Comparison of ENCODE assay signal across 8 cellular contexts in the genomic region with DNA sequence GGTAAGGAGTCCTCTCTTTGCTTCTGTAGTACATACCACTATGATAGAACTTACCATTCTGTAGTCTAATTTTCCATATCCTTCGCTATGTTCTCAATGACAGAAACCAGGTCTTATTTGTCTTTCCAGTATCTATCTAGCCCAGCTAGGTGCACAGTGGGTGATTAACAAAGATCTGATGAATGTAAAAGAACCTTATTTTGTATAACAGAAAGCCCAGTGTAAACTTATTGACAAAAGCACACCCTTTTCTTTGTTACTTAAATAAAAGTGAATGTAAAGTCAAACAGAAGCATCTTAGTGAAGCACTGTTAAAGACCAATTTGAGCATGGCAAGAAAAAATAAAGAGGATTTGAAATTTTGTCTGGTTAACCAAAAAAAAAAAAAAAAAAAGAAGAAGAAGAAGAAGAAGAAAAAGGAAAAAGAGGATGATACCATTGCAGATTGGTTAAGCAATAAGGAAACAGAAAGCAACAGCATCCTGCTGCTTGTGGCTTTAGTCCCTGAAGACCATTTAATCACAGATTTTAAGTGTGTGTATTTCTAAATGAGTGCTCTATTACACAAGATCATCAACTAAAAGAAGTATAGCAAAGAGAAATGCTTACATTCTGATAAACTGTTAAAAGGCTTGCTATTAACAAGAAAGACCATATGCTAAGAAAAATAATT. TPM values are rescaled to one million over a fixed set of nuclear protein-coding genes. Genes with fewer than 3 reads are reported as not detected.
DNase-seq lines count a peak whose midpoint lies in the region; ATAC-seq and TF ChIP-seq lines count a peak whose summit lies in the region.

No MANE protein-coding gene starts in this region.

- ATAC-seq in GM18498 (IDR thresholded peaks at IDR 0.05; ENCODE audit: unreplicated experiment) (peak; percentile 74), left lung (peak; percentile 58), HG03097 (IDR thresholded peaks at IDR 0.05; ENCODE audit: low FRiP score, unreplicated experiment) (no peak)

- intact Hi-C loops in left lung (cut with DNase I) = no loop called here
- intact Hi-C loops in posterior vena cava (cut with DNase I) = no loop called here

- peak overlapping the region in 1 of 2 donors; percentile 72 for H3K27ac ChIP-seq in left lung

- H3K9me3 ChIP-seq in left lung = no peaks in the 10 kb centered on the region

- DNase-seq in H7 (peak; percentile 31), NOMO-1 treated with dmso at 0.1 percent for 144 hours (lab: John Stamatoyannopoulos, UW; ENCODE audit: unreplicated experiment) (peak; percentile 61), left lung (no peak), posterior vena cava (ENCODE audit: low spot score) (no peak), HCEC 1CT (no peak)
- no peak for DNase-seq in stimulated activated naive CD4-positive, alpha-beta T cell (lab: John Stamatoyannopoulos, UW)

- no peak for TF ChIP-seq CTCF in left lung (IDR thresholded peaks at IDR 0.05)

- H3K4me1 ChIP-seq in left lung = peaks cover 3 to 84% of the 10 kb centered on the region in 2 donors

- H3K27me3 ChIP-seq in H7 (ENCODE audit: control insufficient read depth, insufficient read depth, low read length) (peaks cover 91% of the 10 kb centered on the region), left lung (no peaks in the 10 kb centered on the region)

- no peaks in the 10 kb centered on the region for H3K36me3 ChIP-seq in H7 (replicated peaks; ENCODE audit: control insufficient read depth, insufficient read depth, low read length)
- no peaks in the 10 kb centered on the region for H3K36me3 ChIP-seq in left lung

- H3K4me3 ChIP-seq in H7 (ENCODE audit: insufficient read depth, low read depth, low read length) (no peak overlapping the region), left lung (no peak overlapping the region)

RNA-seq across cellular contexts. Expression of a gene that starts 21.2 kb away (rescaled TPM):
- total RNA-seq in H7 (2014; rRNA removed; shearing (Covaris generic)) = 0.67 and 1.2 TPM in 2 replicates
- total RNA-seq in left lung = 100 to 1,000 TPM in 1 of 2 donors, 10 to 100 TPM in 1; 75.1 to 103 TPM
- total RNA-seq in posterior vena cava = 10 to 100 TPM; 18.4 to 19.9 TPM

Comparison
In these comparisons a context has a peak if more than half of its experiments do, and no peak if none do; other contexts are left out.
1. DNase-seq: peak in H7 (single experiment) and NOMO-1 treated with dmso at 0.1 percent for 144 hours (single experiment); none in left lung (0 of 2), posterior vena cava (single experiment), HCEC 1CT (single experiment) and stimulated activated naive CD4-positive, alpha-beta T cell (0 of 6).